Comparison of ENCODE assay signal across 9 cellular contexts in the genomic region with DNA sequence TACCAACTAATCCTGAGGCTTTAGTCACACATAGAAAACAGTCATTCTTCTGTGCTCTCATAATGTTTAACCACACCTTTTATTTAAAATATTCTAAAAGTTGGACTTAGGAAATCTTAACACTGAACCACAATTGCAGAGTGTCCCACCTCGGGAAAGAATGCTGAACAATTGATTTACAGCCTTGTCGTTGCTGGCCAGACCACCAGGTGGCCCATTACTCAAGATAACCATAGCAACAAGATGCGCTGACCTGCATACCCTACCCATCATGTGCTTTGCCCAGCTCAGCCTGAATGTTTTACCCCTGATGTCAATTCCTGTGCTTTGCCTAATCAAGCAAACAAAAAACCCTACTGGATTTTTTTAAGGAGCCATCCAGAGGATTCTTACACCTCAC.
DNase-seq lines count a peak whose midpoint lies in the region; ATAC-seq and TF ChIP-seq lines count a peak whose summit lies in the region.
"Had no signal": no experiment of that assay in that cellular context is flagged by ENCODE, and none has a peak within 500 bp of the region (broad histone marks: within the 10 kb centered on the region; RNA-seq: fewer than 3 reads in every experiment).

No MANE protein-coding gene starts in this region.

- no peak overlapping the region for H3K4me2 ChIP-seq in H9 (ENCODE audit: insufficient read depth, insufficient read length, low read length)
- no peak overlapping the region for H3K4me2 ChIP-seq in SK-N-SH

- POLR2A ChIA-PET in SK-N-SH (lab: Yijun Ruan, JAX) = no interaction called here

- TF ChIP-seq CTCF in AG09309 (IDR thresholded peaks at IDR 0.05; ENCODE audit: control insufficient read depth, insufficient read depth, low read depth, low read length, missing control alignments) (peak; percentile 17), H9 (conservative IDR thresholded peaks at IDR 0.05) (peak; percentile 74), SK-N-SH (IDR thresholded peaks at IDR 0.05) (peak; percentile 35)

- H3K9me2 ChIP-seq in SK-N-SH = no peaks in the 10 kb centered on the region

- H3K9me3 ChIP-seq in H9 (ENCODE audit: control insufficient read depth, low read depth, low read length) = no peaks in the 10 kb centered on the region
- 0 out of 2 replicates have a peak, but pooled peaks cover 2% of the 10 kb centered on the region for H3K9me3 ChIP-seq in SK-N-SH

- H3K36me3 ChIP-seq in SK-N-SH (replicated peaks in 1 of 2; ENCODE audit: control insufficient read depth in 1 of 2, insufficient read depth in 2 of 2, low read length in 1 of 2) = peaks cover 0 to 6% of the 10 kb centered on the region in 2 experiments

- no peaks in the 10 kb centered on the region; a peak in 1 of 7 replicates for H3K36me3 Mint-ChIP-seq in H9 (ENCODE audit: insufficient read depth in 1 of 3, low read depth in 3 of 3)
- no peaks in the 10 kb centered on the region for H3K36me3 Mint-ChIP-seq in activated T-cell treated with anti-CD3 and anti-CD28 coated beads, Interleukin-2, amount 50 U/mL, for 72 hours (ENCODE audit: insufficient read depth in 2 of 2)

- H2BK20ac ChIP-seq in H9 (ENCODE audit: low read depth, low read length, poor library complexity, severe bottlenecking) = no peak overlapping the region

- no peak overlapping the region for H3K23ac ChIP-seq in H9 (ENCODE audit: insufficient read length, low read depth, low read length)

- no CpG with 5 or more reads among the region's 3 CpGs for WGBS in H9 (ENCODE audit: extremely low coverage, insufficient read length, low lambda C conversion rate)
- 45% methylated on average over 3 of the region's 3 CpGs for WGBS in SK-N-SH (ENCODE audit: low lambda C conversion rate)

- H4K20me1 ChIP-seq in H9 (ENCODE audit: control insufficient read depth, insufficient read depth, insufficient read length) (no peaks in the 10 kb centered on the region), SK-N-SH (ENCODE audit: insufficient read depth) (no peaks in the 10 kb centered on the region)

- H3K56ac ChIP-seq in H9 (ENCODE audit: insufficient read length, low read depth, low read length) = no peak overlapping the region

- H2AFZ ChIP-seq in H9 (ENCODE audit: low read length) (no peak overlapping the region), SK-N-SH (ENCODE audit: low read depth) (no peak overlapping the region)

- DNase-seq in AG09309 (ENCODE audit: low read depth) (no peak), H9 (peak; percentile 86), SK-N-SH (peak; percentile 19), iPS DF 4.7 (ENCODE audit: extremely low read depth, low spot score) (peak; percentile 36), left colon (no peak)
- DNase-seq in stimulated activated naive CD4-positive, alpha-beta T cell treated with Interleukin-2 at 50 U/mL for 16 hours (lab: John Stamatoyannopoulos, UW) = no peak
- DNase-seq in activated T-cell treated with anti-CD3 and anti-CD28 coated beads, Interleukin-2, amount 50 U/mL, for 72 hours = no peak
- DNase-seq: NCI-H187 had no signal

- intact Hi-C loops in left colon (cut with DNase I, micrococcal nuclease) = no loop called here

- H3F3A ChIP-seq in SK-N-SH (replicated peaks; ENCODE audit: insufficient read depth) = peaks cover 16% of the 10 kb centered on the region

- 0 out of 7 replicates have a peak overlapping the region, but pooled peaks of 1 of the 3 experiments have one; percentile 11 for H3K27ac Mint-ChIP-seq in H9
- H3K27ac Mint-ChIP-seq in activated T-cell treated with anti-CD3 and anti-CD28 coated beads, Interleukin-2, amount 50 U/mL, for 72 hours = no peak overlapping the region

- no peak overlapping the region for H3K18ac ChIP-seq in H9 (ENCODE audit: insufficient read length, low read depth, low read length)

- H4K5ac ChIP-seq in H9 (ENCODE audit: insufficient read length, low read depth, low read length) = no peak overlapping the region

- no peak overlapping the region for H3T11ph ChIP-seq in H9 (ENCODE audit: low read length)

- H3K27me3 ChIP-seq in H9 (ENCODE audit: insufficient read depth, low read length) (no peaks in the 10 kb centered on the region), SK-N-SH (ENCODE audit: insufficient read depth) (no peaks in the 10 kb centered on the region)

- no peaks in the 10 kb centered on the region for H3K23me2 ChIP-seq in H9 (ENCODE audit: insufficient read length, low read depth, low read length, poor library complexity, severe bottlenecking)

- no peak for ATAC-seq in activated T-cell treated with anti-CD3 and anti-CD28 coated beads, Interleukin-2, amount 50 U/mL, for 72 hours (replicated peaks in 1 of 2)
- ATAC-seq in left colon (no peak), GM19395 (IDR thresholded peaks at IDR 0.05; ENCODE audit: unreplicated experiment) (no peak)

- no peaks in the 10 kb centered on the region for H3K79me1 ChIP-seq in H9 (ENCODE audit: insufficient read depth, low read depth, low read length, poor library complexity, severe bottlenecking)

- H2BK15ac ChIP-seq in H9 (ENCODE audit: low read depth, low read length) = no peak overlapping the region

- TF ChIP-seq RAD21 in SK-N-SH (IDR thresholded peaks at IDR 0.05; ENCODE audit: low read length) = peak; percentile 63

- H3K9me3 Mint-ChIP-seq in H9 = no peaks in the 10 kb centered on the region; a peak in 1 of 5 replicates
- H3K9me3 Mint-ChIP-seq in activated T-cell treated with anti-CD3 and anti-CD28 coated beads, Interleukin-2, amount 50 U/mL, for 72 hours = no peaks in the 10 kb centered on the region

- TF ChIP-seq EP300 in SK-N-SH (IDR thresholded peaks at IDR 0.05; ENCODE audit: borderline replicate concordance in 1 of 2, low read depth in 1 of 2, low read length in 1 of 2) = no peak

- H3K79me2 ChIP-seq in H9 (ENCODE audit: insufficient read depth, low read length) = no peaks in the 10 kb centered on the region
- no peaks in the 10 kb centered on the region for H3K79me2 ChIP-seq in SK-N-SH (ENCODE audit: insufficient read depth)

- H3K4me3 Mint-ChIP-seq in H9 = no peak overlapping the region
- H3K4me3 Mint-ChIP-seq in activated T-cell treated with anti-CD3 and anti-CD28 coated beads, Interleukin-2, amount 50 U/mL, for 72 hours = no peak overlapping the region

- H3K27me3 Mint-ChIP-seq in H9 (ENCODE audit: low read depth) = no peaks in the 10 kb centered on the region
- H3K27me3 Mint-ChIP-seq in activated T-cell treated with anti-CD3 and anti-CD28 coated beads, Interleukin-2, amount 50 U/mL, for 72 hours (ENCODE audit: low read depth) = no peaks in the 10 kb centered on the region

- H3K4me1 ChIP-seq in H9 (ENCODE audit: insufficient read depth, low read length) (peaks cover 3% of the 10 kb centered on the region; the same call in 1 of the 2 replicates), SK-N-SH (ENCODE audit: control insufficient read depth in 1 of 2, insufficient read depth in 2 of 2, low read depth in 1 of 2, low read length in 1 of 2) (peaks cover 0 to 8% of the 10 kb centered on the region in 2 experiments; a peak in 2 of 4 replicates)

- no peak overlapping the region for H3K4ac ChIP-seq in H9 (ENCODE audit: low read depth, low read length)

- CTCF ChIA-PET in SK-N-SH (lab: Yijun Ruan, JAX) = interaction anchor here (0.5 to 1.6 kb wide), 7 partner anchors 21 to 510 kb away, joined by 3 to 8 read pairs (median 4); no protein-coding TSS in a partner anchor

- H2BK5ac ChIP-seq in H9 (ENCODE audit: insufficient read length, low read length) = no peak overlapping the region

- no peak overlapping the region for H2BK12ac ChIP-seq in H9 (ENCODE audit: insufficient read length, low read depth, low read length)

- no peak overlapping the region for H3K9ac ChIP-seq in H9 (ENCODE audit: extremely low read depth, insufficient read length, low read length)
- H3K9ac ChIP-seq in SK-N-SH = no peak overlapping the region

- H2AK5ac ChIP-seq in H9 (ENCODE audit: insufficient read length, low read length) = no peak overlapping the region

- H3K14ac ChIP-seq in H9 (ENCODE audit: insufficient read depth, low read length) = no peak overlapping the region

- H3K27ac ChIP-seq in H9 (ENCODE audit: insufficient read length, low read depth, low read length) (no peak overlapping the region), SK-N-SH (ENCODE audit: low read depth in 2 of 2, low read length in 1 of 2) (no peak overlapping the region)

- no peak overlapping the region for H2BK120ac ChIP-seq in H9 (ENCODE audit: low read depth, low read length, poor library complexity, severe bottlenecking)

- peaks cover 26 to 36% of the 10 kb centered on the region in 2 experiments for H3K4me1 Mint-ChIP-seq in H9
- H3K4me1 Mint-ChIP-seq in activated T-cell treated with anti-CD3 and anti-CD28 coated beads, Interleukin-2, amount 50 U/mL, for 72 hours (ENCODE audit: low read depth) = peaks cover 6% of the 10 kb centered on the region

- H4K91ac ChIP-seq in H9 (ENCODE audit: insufficient read length, low read depth, low read length) = no peak overlapping the region

- H3K4me3 ChIP-seq in AG09309 (ENCODE audit: control insufficient read depth, low read depth, low read length) (no peak overlapping the region), SK-N-SH (ENCODE audit: low read depth in 2 of 2, low read length in 1 of 2) (no peak overlapping the region)

- H4K8ac ChIP-seq in H9 (replicated peaks; ENCODE audit: insufficient read length, low read depth, low read length) = no peak overlapping the region

TF ChIP-seq in SK-N-SH, 30 proteins besides CTCF, POLR2A, EP300 and RAD21:
- TF ChIP-seq, protein P1, sequence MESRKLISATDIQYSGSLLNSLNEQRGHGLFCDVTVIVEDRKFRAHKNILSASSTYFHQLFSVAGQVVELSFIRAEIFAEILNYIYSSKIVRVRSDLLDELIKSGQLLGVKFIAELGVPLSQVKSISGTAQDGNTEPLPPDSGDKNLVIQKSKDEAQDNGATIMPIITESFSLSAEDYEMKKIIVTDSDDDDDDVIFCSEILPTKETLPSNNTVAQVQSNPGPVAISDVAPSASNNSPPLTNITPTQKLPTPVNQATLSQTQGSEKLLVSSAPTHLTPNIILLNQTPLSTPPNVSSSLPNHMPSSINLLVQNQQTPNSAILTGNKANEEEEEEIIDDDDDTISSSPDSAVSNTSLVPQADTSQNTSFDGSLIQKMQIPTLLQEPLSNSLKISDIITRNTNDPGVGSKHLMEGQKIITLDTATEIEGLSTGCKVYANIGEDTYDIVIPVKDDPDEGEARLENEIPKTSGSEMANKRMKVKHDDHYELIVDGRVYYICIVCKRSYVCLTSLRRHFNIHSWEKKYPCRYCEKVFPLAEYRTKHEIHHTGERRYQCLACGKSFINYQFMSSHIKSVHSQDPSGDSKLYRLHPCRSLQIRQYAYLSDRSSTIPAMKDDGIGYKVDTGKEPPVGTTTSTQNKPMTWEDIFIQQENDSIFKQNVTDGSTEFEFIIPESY (IDR thresholded peaks at IDR 0.05; ENCODE audit: borderline replicate concordance, low read depth) = no peak
- TF ChIP-seq MEF2A (IDR thresholded peaks at IDR 0.05; ENCODE audit: borderline replicate concordance, low read depth) (no peak), MXI1 (IDR thresholded peaks at IDR 0.05; ENCODE audit: low read depth, low read length) (no peak), SMC3 (IDR thresholded peaks at IDR 0.05; ENCODE audit: low read depth, low read length) (peak; percentile 55; the same call in 1 of the 2 replicates)

Comparison
In these comparisons a context has a peak if more than half of its experiments do, and no peak if none do; other contexts are left out.
1. DNase-seq: peak in H9 (single experiment), SK-N-SH (single experiment) and iPS DF 4.7 (single experiment); none in AG09309 (single experiment), stimulated activated naive CD4-positive, alpha-beta T cell treated with Interleukin-2 at 50 U/mL for 16 hours (single experiment), activated T-cell treated with anti-CD3 and anti-CD28 coated beads, Interleukin-2, amount 50 U/mL, for 72 hours (0 of 2) and left colon (0 of 2).
2. CTCF ChIP-seq: peak in every context shown above with its lines; median percentile 74 in H9; 35 in SK-N-SH; 17 in AG09309.